ENCODE assay signal across 8 cellular contexts in genomic region chr3:9810846-9811245, GRCh38. TPM values are rescaled to one million over a fixed set of nuclear protein-coding genes. Genes with fewer than 3 reads are reported as not detected.
DNase-seq lines count a peak whose midpoint lies in the region; ATAC-seq, FAIRE-seq and TF ChIP-seq lines count a peak whose summit lies in the region.

No MANE protein-coding gene starts in this region.

- CTCF ChIA-PET in PC-3 (lab: Charles Lee) (no interaction called here), endothelial cell of umbilical vein (lab: Charles Lee) (no interaction called here)

- TF ChIP-seq POLR2A in endothelial cell of umbilical vein (IDR thresholded peaks at IDR 0.05; ENCODE audit: low read depth, low read length): no peak

- no peak overlapping the region for H3K9ac ChIP-seq in PC-3 (ENCODE audit: low read length)
- H3K9ac ChIP-seq in endothelial cell of umbilical vein (replicated peaks; ENCODE audit: extremely low read depth, insufficient read depth, low read length): peak overlapping the region; percentile 69
- H3K9ac ChIP-seq in neuronal stem cell (ENCODE audit: low read depth, low read length, poor library complexity): no peak overlapping the region
- H3K9ac ChIP-seq in MM.1S (ENCODE audit: low read length): no peak overlapping the region

- no peak overlapping the region for H4K91ac ChIP-seq in neuronal stem cell (ENCODE audit: low read depth, low read length, poor library complexity)

- H3K4me3 ChIP-seq in PC-3 (ENCODE audit: low read length) (peak overlapping the region; percentile 80), endothelial cell of umbilical vein (replicated peaks in 1 of 3; ENCODE audit: insufficient read depth in 1 of 3, low read depth in 1 of 3, low read length in 3 of 3) (peak overlapping the region; percentile 52 to 64 (median 55)), neuronal stem cell (ENCODE audit: low read length in 2 of 2) (no peak overlapping the region), MM.1S (ENCODE audit: low read length) (no peak overlapping the region)

- H2BK15ac ChIP-seq in neuronal stem cell (ENCODE audit: low read length): no peak overlapping the region

- H2BK5ac ChIP-seq in neuronal stem cell (ENCODE audit: low read length): no peak overlapping the region

- no peak overlapping the region for H3K23ac ChIP-seq in neuronal stem cell (ENCODE audit: low read depth, low read length, poor library complexity)

- POLR2A ChIA-PET in PC-3 (lab: Charles Lee; ENCODE audit: unreplicated experiment): interaction anchor here (0.6 kb wide), 1 partner anchor 1281 kb away, joined by 3 read pairs; no protein-coding TSS in a partner anchor
- POLR2A ChIA-PET in endothelial cell of umbilical vein (lab: Charles Lee): no interaction called here

- H3K9me1 ChIP-seq in endothelial cell of umbilical vein (replicated peaks; ENCODE audit: control insufficient read depth, extremely low read depth, insufficient read depth, low read length): no peaks in the 10 kb centered on the region

- intact Hi-C loops in PC-3 (cut with micrococcal nuclease) (no loop called here), endothelial cell of umbilical vein (cut with micrococcal nuclease) (loop anchor here (1.0 to 10.0 kb wide), 3 partner anchors 80 to 334 kb away; partner anchors contain the start of genes BRPF1 and VHL)

- H3K36me3 ChIP-seq in PC-3 (ENCODE audit: low read depth, low read length): peaks cover 4% of the 10 kb centered on the region; the same call in 1 of the 2 replicates
- peaks cover 0 to 15% of the 10 kb centered on the region in 2 experiments for H3K36me3 ChIP-seq in endothelial cell of umbilical vein (ENCODE audit: control insufficient read depth in 2 of 2, extremely low read depth in 1 of 2, insufficient read depth in 2 of 2, low read length in 2 of 2)
- H3K36me3 ChIP-seq in neuronal stem cell (replicated peaks in 1 of 2; ENCODE audit: control insufficient read depth in 2 of 2, insufficient read depth in 2 of 2, low read length in 2 of 2): peaks cover 5 to 80% of the 10 kb centered on the region in 2 donors
- H3K36me3 ChIP-seq in MM.1S (replicated peaks; ENCODE audit: insufficient read depth, low read length): no peaks in the 10 kb centered on the region

- H3K27me3 ChIP-seq in PC-3 (ENCODE audit: low read length) (no peaks in the 10 kb centered on the region), endothelial cell of umbilical vein (ENCODE audit: control insufficient read depth in 2 of 2, insufficient read depth in 2 of 2, low read length in 2 of 2) (no peaks in the 10 kb centered on the region), neuronal stem cell (ENCODE audit: control insufficient read depth in 3 of 3, insufficient read depth in 3 of 3, low read depth in 1 of 3, low read length in 3 of 3) (no peaks in the 10 kb centered on the region), MM.1S (replicated peaks; ENCODE audit: insufficient read depth, low read length) (no peaks in the 10 kb centered on the region)

- H3K14ac ChIP-seq in neuronal stem cell (ENCODE audit: low read length): no peak overlapping the region

- dilution Hi-C loops in endothelial cell of umbilical vein (cut with MboI; ENCODE audit: extremely low pct_ligation_motif_present, low sequenced_read_pairs): no loop called here

- H2AFZ ChIP-seq in PC-3 (ENCODE audit: low read length) (peak overlapping the region; percentile 88; the same call in 1 of the 2 replicates), endothelial cell of umbilical vein (ENCODE audit: low read depth, low read length) (peak overlapping the region; percentile 81), neuronal stem cell (ENCODE audit: low read length) (no peak overlapping the region), MM.1S (ENCODE audit: low read length) (no peak overlapping the region)

- H3K27ac ChIP-seq in PC-3 (ENCODE audit: low read length) (no peak overlapping the region), endothelial cell of umbilical vein (ENCODE audit: insufficient read depth, low read depth, low read length) (no peak overlapping the region), neuronal stem cell (replicated peaks; ENCODE audit: low read length) (no peak overlapping the region), MM.1S (ENCODE audit: low read length) (no peak overlapping the region)

- H3K79me2 ChIP-seq in PC-3 (ENCODE audit: low read length) (no peaks in the 10 kb centered on the region), endothelial cell of umbilical vein (ENCODE audit: control insufficient read depth, insufficient read depth, low read length) (no peaks in the 10 kb centered on the region), MM.1S (ENCODE audit: low read length) (no peaks in the 10 kb centered on the region)

- peak overlapping the region; percentile 34 for H2BK12ac ChIP-seq in neuronal stem cell (ENCODE audit: low read length)

- peak; percentile 40 for DNase-seq in AG20443 (ENCODE audit: low spot score)
- DNase-seq in PC-3: no peak
- no peak for DNase-seq in endothelial cell of umbilical vein (ENCODE audit: low read depth, low spot score)
- DNase-seq in neuronal stem cell (ENCODE audit: low spot score): no peak
- no peak for DNase-seq in stimulated activated CD4-positive, alpha-beta T cell treated with anti-CD3 and anti-CD28 coated beads, Interleukin-4, amount 100 ng/mL, for 1 hour
- no peak for DNase-seq in MM.1S
- no peak for DNase-seq in AG08396 (ENCODE audit: low spot score)

- FAIRE-seq in endothelial cell of umbilical vein (lab: Jason Lieb, UNC): peak; percentile 63

- no peak overlapping the region for H2BK120ac ChIP-seq in neuronal stem cell (ENCODE audit: low read depth, low read length)

- no peaks in the 10 kb centered on the region for H4K20me1 ChIP-seq in PC-3 (ENCODE audit: low read length)
- no peaks in the 10 kb centered on the region for H4K20me1 ChIP-seq in endothelial cell of umbilical vein (replicated peaks; ENCODE audit: control insufficient read depth, extremely low read depth, insufficient read depth, low read length)
- no peaks in the 10 kb centered on the region for H4K20me1 ChIP-seq in MM.1S (ENCODE audit: insufficient read depth, low read length)

- BruUV-seq in PC-3 (replicated peaks; lab: Mats Ljungman, UMichigan): no TSS peak
- no TSS peak for BruUV-seq in endothelial cell of umbilical vein (replicated peaks; lab: Mats Ljungman, UMichigan)

- H2AK5ac ChIP-seq in neuronal stem cell (ENCODE audit: low read depth, low read length): no peak overlapping the region

- ATAC-seq in PC-3 (no peak), esophagus mucosa (no peak)

- no peak overlapping the region for H3K18ac ChIP-seq in neuronal stem cell (ENCODE audit: low read length)

- H3K9me2 ChIP-seq in PC-3 (replicated peaks; ENCODE audit: low read length): no peaks in the 10 kb centered on the region
- no peaks in the 10 kb centered on the region for H3K9me2 ChIP-seq in MM.1S (replicated peaks; ENCODE audit: insufficient read depth, low read length)

- H3K9me3 ChIP-seq in PC-3 (ENCODE audit: low read length) (no peaks in the 10 kb centered on the region), endothelial cell of umbilical vein (replicated peaks; ENCODE audit: control insufficient read depth, insufficient read depth, low read length) (no peaks in the 10 kb centered on the region), neuronal stem cell (replicated peaks in 1 of 2; ENCODE audit: control insufficient read depth in 2 of 2, insufficient read depth in 1 of 2, low read depth in 1 of 2, low read length in 2 of 2) (no peaks in the 10 kb centered on the region), MM.1S (replicated peaks; ENCODE audit: insufficient read depth, low read length) (no peaks in the 10 kb centered on the region)

- no peak for TF ChIP-seq CTCF in PC-3 (conservative IDR thresholded peaks at IDR 0.05; ENCODE audit: low read depth, low read length)
- no peak for TF ChIP-seq CTCF in endothelial cell of umbilical vein (IDR thresholded peaks at IDR 0.05; ENCODE audit: extremely low read depth in 1 of 2, insufficient read depth in 1 of 2, low read depth in 1 of 2, low read length in 2 of 2)
- TF ChIP-seq CTCF in MM.1S (IDR thresholded peaks at IDR 0.05; ENCODE audit: low read length): no peak

- H3K79me1 ChIP-seq in neuronal stem cell (ENCODE audit: low read depth, low read length): peaks cover 1% of the 10 kb centered on the region

- H3F3A ChIP-seq in PC-3 (ENCODE audit: low read length, unreplicated experiment) (peaks cover 8% of the 10 kb centered on the region), MM.1S (ENCODE audit: insufficient read depth, low read length) (peaks cover 11% of the 10 kb centered on the region; the same call in 1 of the 2 replicates)

- H4K8ac ChIP-seq in neuronal stem cell (ENCODE audit: low read depth, low read length): no peak overlapping the region

- H3K4ac ChIP-seq in neuronal stem cell (ENCODE audit: low read length): no peak overlapping the region

- H3K4me1 ChIP-seq in PC-3 (ENCODE audit: insufficient read depth, low read length) (peaks cover 19% of the 10 kb centered on the region), endothelial cell of umbilical vein (ENCODE audit: control insufficient read depth, extremely low read depth, insufficient read depth, low read length) (peaks cover 12% of the 10 kb centered on the region), neuronal stem cell (ENCODE audit: control insufficient read depth in 2 of 2, insufficient read depth in 1 of 2, low read depth in 1 of 2, low read length in 2 of 2) (peaks cover 0 to 14% of the 10 kb centered on the region in 2 donors), MM.1S (ENCODE audit: low read length) (no peaks in the 10 kb centered on the region)

- H3K4me2 ChIP-seq in PC-3 (ENCODE audit: low read length) (peak overlapping the region; percentile 99), endothelial cell of umbilical vein (ENCODE audit: insufficient read depth, low read length) (peak overlapping the region; percentile 89), neuronal stem cell (ENCODE audit: insufficient read depth, low read length, poor library complexity, severe bottlenecking) (no peak overlapping the region), MM.1S (ENCODE audit: low read depth, low read length) (no peak overlapping the region)

- 100% methylated on average over 1 of the region's 10 CpGs; no CpG with 5 or more reads in 1 of the 2 donors for WGBS in neuronal stem cell (ENCODE audit: extremely low coverage in 2 of 2, insufficient read length in 2 of 2, insufficient replicate concordance in 1 of 2), 2 donors

RNA-seq across cellular contexts. Expression of gene TTLL3, which starts 0.8 kb away (rescaled TPM):
- total RNA-seq in PC-3 (2014; rRNA removed) (8.4 and 11.6 TPM in 2 replicates), endothelial cell of umbilical vein (41.8 and 43.5 TPM in 2 replicates), esophagus mucosa (12.3 TPM)
- 63.7 and 65.2 TPM in 2 replicates for polyA plus RNA-seq in endothelial cell of umbilical vein
- 13.5 and 20.3 TPM in 2 replicates for polyA plus RNA-seq in endothelial cell of umbilical vein (2011; cell fraction: cytosol; rRNA removed)
- polyA plus RNA-seq in endothelial cell of umbilical vein (2011; cell fraction: nucleus; rRNA removed): 380 and 478 TPM in 2 replicates
- 26.4 and 27.3 TPM in 2 replicates for polyA plus RNA-seq in endothelial cell of umbilical vein (2012)
- 84.2 and 98.1 TPM in 2 replicates for polyA minus RNA-seq in endothelial cell of umbilical vein
- 8.4 TPM for polyA minus RNA-seq in endothelial cell of umbilical vein (2011; cell fraction: cytosol; rRNA and poly(A)+ RNA removed)
- 74.4 and 87.9 TPM in 2 replicates for polyA minus RNA-seq in endothelial cell of umbilical vein (2011; cell fraction: nucleus; rRNA and poly(A)+ RNA removed)
- 18.1 TPM for polyA plus RNA-seq in neuronal stem cell (2013, experiment 1 of 2)
- polyA plus RNA-seq in neuronal stem cell (2013, experiment 2 of 2): 16.9 TPM

RNA-seq across cellular contexts. Expression of gene ARPC4, which starts 18.0 kb away (rescaled TPM):
- 131 and 223 TPM in 2 replicates for total RNA-seq in PC-3 (2014; rRNA removed)
- 197 TPM in 2 replicates for total RNA-seq in endothelial cell of umbilical vein
- polyA plus RNA-seq in endothelial cell of umbilical vein: 181 and 217 TPM in 2 replicates
- 216 and 218 TPM in 2 replicates for polyA plus RNA-seq in endothelial cell of umbilical vein (2011; cell fraction: cytosol; rRNA removed)
- polyA plus RNA-seq in endothelial cell of umbilical vein (2011; cell fraction: nucleus; rRNA removed): 102 and 119 TPM in 2 replicates
- 138 and 169 TPM in 2 replicates for polyA plus RNA-seq in endothelial cell of umbilical vein (2012)
- polyA minus RNA-seq in endothelial cell of umbilical vein: 157 and 160 TPM in 2 replicates
- 112 TPM for polyA minus RNA-seq in endothelial cell of umbilical vein (2011; cell fraction: cytosol; rRNA and poly(A)+ RNA removed)
- polyA minus RNA-seq in endothelial cell of umbilical vein (2011; cell fraction: nucleus; rRNA and poly(A)+ RNA removed): 71.5 and 76.3 TPM in 2 replicates
- polyA plus RNA-seq in neuronal stem cell (2013, experiment 1 of 2): 49.1 TPM
- polyA plus RNA-seq in neuronal stem cell (2013, experiment 2 of 2): 46.8 TPM
- total RNA-seq in esophagus mucosa: 154 TPM

RNA-seq across cellular contexts. Expression of gene TADA3, which starts 18.6 kb away (rescaled TPM):
- total RNA-seq in PC-3 (2014; rRNA removed) (85.4 and 85.9 TPM in 2 replicates), endothelial cell of umbilical vein (31.0 and 31.3 TPM in 2 replicates), esophagus mucosa (32.3 TPM)
- 27.8 and 29.6 TPM in 2 replicates for polyA plus RNA-seq in endothelial cell of umbilical vein
- 31.2 and 37.0 TPM in 2 replicates for polyA plus RNA-seq in endothelial cell of umbilical vein (2011; cell fraction: cytosol; rRNA removed)
- 20.8 and 21.0 TPM in 2 replicates for polyA plus RNA-seq in endothelial cell of umbilical vein (2011; cell fraction: nucleus; rRNA removed)
- polyA plus RNA-seq in endothelial cell of umbilical vein (2012): 20.0 and 24.6 TPM in 2 replicates
- polyA minus RNA-seq in endothelial cell of umbilical vein: 20.5 and 20.7 TPM in 2 replicates
- polyA minus RNA-seq in endothelial cell of umbilical vein (2011; cell fraction: cytosol; rRNA and poly(A)+ RNA removed): 25.8 TPM
- 8.2 and 8.4 TPM in 2 replicates for polyA minus RNA-seq in endothelial cell of umbilical vein (2011; cell fraction: nucleus; rRNA and poly(A)+ RNA removed)
- 66.2 TPM for polyA plus RNA-seq in neuronal stem cell (2013, experiment 1 of 2)
- polyA plus RNA-seq in neuronal stem cell (2013, experiment 2 of 2): 65.3 TPM

RNA-seq across cellular contexts. Expression of gene RPUSD3, which starts 33.0 kb away (rescaled TPM):
- total RNA-seq in PC-3 (2014; rRNA removed) (54.1 and 76.1 TPM in 2 replicates), endothelial cell of umbilical vein (34.8 and 38.9 TPM in 2 replicates), esophagus mucosa (29.1 TPM)
- polyA plus RNA-seq in endothelial cell of umbilical vein: 56.6 and 63.2 TPM in 2 replicates
- polyA plus RNA-seq in endothelial cell of umbilical vein (2011; cell fraction: cytosol; rRNA removed): 42.6 and 43.5 TPM in 2 replicates
- polyA plus RNA-seq in endothelial cell of umbilical vein (2011; cell fraction: nucleus; rRNA removed): 27.6 and 28.6 TPM in 2 replicates
- polyA plus RNA-seq in endothelial cell of umbilical vein (2012): 22.3 and 31.3 TPM in 2 replicates
- polyA minus RNA-seq in endothelial cell of umbilical vein: 21.8 and 28.3 TPM in 2 replicates
- polyA minus RNA-seq in endothelial cell of umbilical vein (2011; cell fraction: cytosol; rRNA and poly(A)+ RNA removed): 21.2 TPM
- 7.5 and 9.9 TPM in 2 replicates for polyA minus RNA-seq in endothelial cell of umbilical vein (2011; cell fraction: nucleus; rRNA and poly(A)+ RNA removed)
- polyA plus RNA-seq in neuronal stem cell (2013, experiment 1 of 2): 47.4 TPM
- polyA plus RNA-seq in neuronal stem cell (2013, experiment 2 of 2): 44.3 TPM

RNA-seq across cellular contexts. Expression of gene CAMK1, which starts 41.1 kb away (rescaled TPM):
- total RNA-seq in PC-3 (2014; rRNA removed) (36.6 and 53.2 TPM in 2 replicates), endothelial cell of umbilical vein (23.5 and 25.7 TPM in 2 replicates), esophagus mucosa (2.6 TPM)
- polyA plus RNA-seq in endothelial cell of umbilical vein: 24.4 and 28.4 TPM in 2 replicates
- 27.5 and 32.0 TPM in 2 replicates for polyA plus RNA-seq in endothelial cell of umbilical vein (2011; cell fraction: cytosol; rRNA removed)
- polyA plus RNA-seq in endothelial cell of umbilical vein (2011; cell fraction: nucleus; rRNA removed): 23.2 and 25.2 TPM in 2 replicates
- polyA plus RNA-seq in endothelial cell of umbilical vein (2012): 21.5 and 22.5 TPM in 2 replicates
- polyA minus RNA-seq in endothelial cell of umbilical vein: 15.4 and 16.6 TPM in 2 replicates
- polyA minus RNA-seq in endothelial cell of umbilical vein (2011; cell fraction: cytosol; rRNA and poly(A)+ RNA removed): 2.2 TPM
- 5.2 and 8.0 TPM in 2 replicates for polyA minus RNA-seq in endothelial cell of umbilical vein (2011; cell fraction: nucleus; rRNA and poly(A)+ RNA removed)
- polyA plus RNA-seq in neuronal stem cell (2013, experiment 1 of 2): 15.0 TPM
- polyA plus RNA-seq in neuronal stem cell (2013, experiment 2 of 2): 14.5 TPM

Comparison
In these comparisons a context has a peak if more than half of its experiments do, and no peak if none do; other contexts are left out.
1. H2AFZ ChIP-seq: peak in PC-3 (single experiment) and endothelial cell of umbilical vein (single experiment); none in neuronal stem cell (single experiment) and MM.1S (single experiment).
2. H3K4me2 ChIP-seq: peak in PC-3 (single experiment) and endothelial cell of umbilical vein (single experiment); none in neuronal stem cell (single experiment) and MM.1S (single experiment).
3. H3K4me3 ChIP-seq: peak in PC-3 (single experiment) and endothelial cell of umbilical vein (3 of 3); none in neuronal stem cell (0 of 2) and MM.1S (single experiment).